Comparison of ENCODE assay signal across 1 cellular context in the genomic region with DNA sequence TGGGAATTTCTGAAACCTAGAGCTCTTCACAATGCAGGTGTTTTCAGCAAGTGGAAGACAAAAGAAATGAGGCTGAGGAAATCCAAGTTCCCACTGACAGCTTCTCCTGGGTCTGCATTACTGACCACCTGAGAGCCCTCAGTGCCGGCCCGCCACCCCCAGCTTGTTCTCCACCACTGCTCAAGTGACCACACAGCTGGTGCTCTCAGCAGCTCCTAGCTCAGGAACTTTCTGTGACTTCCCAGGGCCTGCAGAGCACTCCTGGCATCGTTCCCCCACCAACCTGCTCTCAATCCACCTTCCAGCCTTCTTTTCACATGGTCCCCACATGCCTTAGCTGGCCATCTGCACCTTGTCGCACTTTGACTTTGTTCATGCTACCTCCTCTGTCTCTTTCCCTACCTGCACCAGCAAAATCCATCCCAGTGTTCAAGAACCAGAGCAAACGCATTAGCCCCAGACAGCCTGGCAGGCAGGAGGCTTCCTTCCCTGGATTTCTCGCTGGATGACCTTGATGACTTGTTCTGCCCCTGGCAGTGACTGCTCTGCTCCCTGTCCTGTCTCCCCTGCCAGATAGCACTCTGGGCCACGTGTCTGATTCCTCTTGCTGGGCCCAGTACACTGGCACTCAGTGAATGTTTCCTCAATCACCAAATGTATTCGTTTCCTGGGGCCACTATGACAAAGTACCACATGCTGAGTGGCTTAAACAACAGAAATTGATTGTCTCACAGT.
TF ChIP-seq lines count a peak whose summit lies in the region.

No MANE protein-coding gene starts in this region.

TF ChIP-seq in K562, 482 proteins besides CTCF, POLR2A, EP300 and RAD21:
- TF ChIP-seq MEF2A (IDR thresholded peaks at IDR 0.05; ENCODE audit: control insufficient read depth, low read depth, low read length) = no peak
- TF ChIP-seq FOXJ2 (tag; IDR thresholded peaks at IDR 0.05) = no peak
- no peak for TF ChIP-seq TEAD2 (tag; IDR thresholded peaks at IDR 0.05)
- TF ChIP-seq IFI16 (CRISPR knock-in tag; IDR thresholded peaks at IDR 0.05) = no peak
- no peak for TF ChIP-seq ZNF224 (CRISPR knock-in tag; IDR thresholded peaks at IDR 0.05)
- no peak for TF ChIP-seq ZNF644 (tag; IDR thresholded peaks at IDR 0.05; ENCODE audit: low read depth)
- TF ChIP-seq, protein P1, sequence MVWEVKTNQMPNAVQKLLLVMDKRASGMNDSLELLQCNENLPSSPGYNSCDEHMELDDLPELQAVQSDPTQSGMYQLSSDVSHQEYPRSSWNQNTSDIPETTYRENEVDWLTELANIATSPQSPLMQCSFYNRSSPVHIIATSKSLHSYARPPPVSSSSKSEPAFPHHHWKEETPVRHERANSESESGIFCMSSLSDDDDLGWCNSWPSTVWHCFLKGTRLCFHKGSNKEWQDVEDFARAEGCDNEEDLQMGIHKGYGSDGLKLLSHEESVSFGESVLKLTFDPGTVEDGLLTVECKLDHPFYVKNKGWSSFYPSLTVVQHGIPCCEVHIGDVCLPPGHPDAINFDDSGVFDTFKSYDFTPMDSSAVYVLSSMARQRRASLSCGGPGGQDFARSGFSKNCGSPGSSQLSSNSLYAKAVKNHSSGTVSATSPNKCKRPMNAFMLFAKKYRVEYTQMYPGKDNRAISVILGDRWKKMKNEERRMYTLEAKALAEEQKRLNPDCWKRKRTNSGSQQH (CRISPR knock-in tag; IDR thresholded peaks at IDR 0.05) = no peak
- no peak for TF ChIP-seq MLX (CRISPR knock-in tag; conservative IDR thresholded peaks at IDR 0.05)
- no peak for TF ChIP-seq JUND (IDR thresholded peaks at IDR 0.05; ENCODE audit: borderline replicate concordance, low read depth, low read length)
- no peak for TF ChIP-seq JUND (tag; IDR thresholded peaks at IDR 0.05; ENCODE audit: borderline replicate concordance, low read depth, low read length)
- TF ChIP-seq, protein P2, sequence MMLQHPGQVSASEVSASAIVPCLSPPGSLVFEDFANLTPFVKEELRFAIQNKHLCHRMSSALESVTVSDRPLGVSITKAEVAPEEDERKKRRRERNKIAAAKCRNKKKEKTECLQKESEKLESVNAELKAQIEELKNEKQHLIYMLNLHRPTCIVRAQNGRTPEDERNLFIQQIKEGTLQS (IDR thresholded peaks at IDR 0.05) = no peak
- TF ChIP-seq, protein P2 (CRISPR knock-in tag; conservative IDR thresholded peaks at IDR 0.05) = no peak
- TF ChIP-seq FIP1L1 (IDR thresholded peaks at IDR 0.05; ENCODE audit: low read depth, low read length, poor library complexity, severe bottlenecking) = no peak
- TF ChIP-seq WHSC1 (IDR thresholded peaks at IDR 0.05; ENCODE audit: low read length) = no peak
- TF ChIP-seq ZNF512 (tag; IDR thresholded peaks at IDR 0.05) = no peak
- TF ChIP-seq POLR2H (tag; IDR thresholded peaks at IDR 0.05; ENCODE audit: low read depth) = no peak
- no peak for TF ChIP-seq RFX5 (IDR thresholded peaks at IDR 0.05; ENCODE audit: low read depth, low read length)
- TF ChIP-seq TCFL5 (CRISPR knock-in tag; conservative IDR thresholded peaks at IDR 0.05) = no peak
- no peak for TF ChIP-seq ELF2 (CRISPR knock-in tag; IDR thresholded peaks at IDR 0.05)
- no peak for TF ChIP-seq DIDO1 (tag; IDR thresholded peaks at IDR 0.05; ENCODE audit: low read depth)
- no peak for TF ChIP-seq ASH1L (IDR thresholded peaks at IDR 0.05; ENCODE audit: borderline replicate concordance, low read depth, partially characterized antibody)
- no peak for TF ChIP-seq USF2 (CRISPR knock-in tag; IDR thresholded peaks at IDR 0.05)
